Comparison of ENCODE assay signal across 23 cellular contexts in genomic region chr7:39217752-39218151, GRCh38.
"Had no signal": no experiment of that assay in that cellular context is flagged by ENCODE, and none has a peak within 500 bp of the region (broad histone marks: within the 10 kb centered on the region; RNA-seq: fewer than 3 reads in every experiment).

No MANE protein-coding gene starts in this region.

- ATAC-seq: activated CD4-positive, alpha-beta T cell treated with anti-CD3 and anti-CD28 coated beads for 36 hours; activated CD4-positive, CD25-positive, alpha-beta regulatory T cell treated with anti-CD3 and anti-CD28 coated beads, Interleukin-2, amount 50 U/mL, for 24 hours; activated CD8-positive, alpha-beta T cell treated with anti-CD3 and anti-CD28 coated beads, Interleukin-2, amount 10 ng/mL, durations not matched to agents 7 days and 5 days; Panc1; WTC11 had no signal

- DNase-seq: activated CD4-positive, alpha-beta T cell treated with anti-CD3 and anti-CD28 coated beads for 36 hours; activated CD4-positive, alpha-beta T cell treated with anti-CD3 and anti-CD28 coated beads, Interleukin-2, amount 10 ng/mL, durations not matched to agents 7 days and 5 days; activated CD4-positive, alpha-beta T cell treated with anti-CD3 and anti-CD28 coated beads, Interleukin-2, amount 50 U/mL, for 48 hours; activated CD8-positive, alpha-beta T cell treated with anti-CD3 and anti-CD28 coated beads, Interleukin-2, amount 10 ng/mL, durations not matched to agents 7 days and 5 days; activated gamma-delta T cell; activated naive CD4-positive, alpha-beta T cell treated with Interleukin-2 at 50 U/mL for 16 hours; activated naive CD8-positive, alpha-beta T cell treated with anti-CD3 and anti-CD28 coated beads, Interleukin-2, amount 10 ng/mL, durations not matched to agents 7 days and 5 days; activated T-cell treated with anti-CD3 and anti-CD28 coated beads, Interleukin-2, amount 50 U/mL, for 24 hours; Karpas-422; KBM-7; NCI-H1048; NCI-H1105 treated with DMSO at 0.1 percent for 48 hours; NCI-H1436; NCI-H187; NCI-H2107; NCI-H446 treated with DMSO at 0.1 percent for 48 hours; NCI-H524; NCI-H774; SHP77; SJCRH30 had no signal
